ENCODE assay signal across 7 cellular contexts in genomic region chr6:31614674-31615578, GRCh38. TPM values are rescaled to one million over a fixed set of nuclear protein-coding genes. Genes with fewer than 3 reads are reported as not detected.
DNase-seq lines count a peak whose midpoint lies in the region; ATAC-seq, FAIRE-seq and TF ChIP-seq lines count a peak whose summit lies in the region.

Gene AIF1 (plus strand): TSS chr6:31615234. CDS start chr6:31615330, 96 bp downstream.

- no peak for TF ChIP-seq EP300 in stomach (IDR thresholded peaks at IDR 0.05)

- FAIRE-seq in GM19239 (lab: Jason Lieb, UNC), result no peak

- no peak for DNase-seq in Jurkat, Clone E6-1 (ENCODE audit: low read depth, low spot score)
- no peak for DNase-seq in WTC11 (ENCODE audit: low spot score)
- peak in 1 of 2 donors; percentile 55 for DNase-seq in left lung
- no peak for DNase-seq in stomach
- no peak for DNase-seq in stimulated activated CD4-positive, alpha-beta T cell treated with anti-CD3 and anti-CD28 coated beads, Interleukin-4, amount 100 ng/mL, for 4 hours
- DNase-seq in GM19239 (ENCODE audit: insufficient read length, low spot score), result no peak
- no peak for DNase-seq in NCI-H345 treated with DMSO at 0.1 percent for 48 hours (lab: John Stamatoyannopoulos, UW; ENCODE audit: unreplicated experiment)

- peak within 1 kb of the TSS; percentile 68 for H3K27ac Mint-ChIP-seq in WTC11

- peaks cover 6% of the 10 kb centered on the region; the same call in 1 of the 2 replicates for H3K27me3 Mint-ChIP-seq in WTC11 (ENCODE audit: low read depth)

- H3K36me3 Mint-ChIP-seq in WTC11, result no peaks in the 10 kb centered on the region

- H3K4me1 ChIP-seq in left lung (peaks cover 0 to 35% of the 10 kb centered on the region in 2 donors), stomach (peaks cover 0 to 7% (median 0%) of the 10 kb centered on the region in 4 donors)

- WGBS in stomach, 5 donors, result 49 to 61% (median 57%) methylated on average over 7 of the region's 7 CpGs

- H3K4me1 Mint-ChIP-seq in WTC11, result peaks cover 26% of the 10 kb centered on the region

- H3K27ac ChIP-seq in left lung, result peak within 1 kb of the TSS; percentile 26 to 89
- H3K27ac ChIP-seq in stomach, result peak within 1 kb of the TSS in 4 of 5 donors; percentile 18 to 67 (median 36)

- no peak for TF ChIP-seq POLR2A in stomach (IDR thresholded peaks at IDR 0.05)

- POLR2A ChIA-PET in WTC11 (lab: Charles Lee), result no interaction called here

- no peaks in the 10 kb centered on the region for H3K27me3 ChIP-seq in left lung
- H3K27me3 ChIP-seq in stomach, result no peaks in the 10 kb centered on the region

- H3K9me3 ChIP-seq in left lung (no peaks in the 10 kb centered on the region), stomach (no peaks in the 10 kb centered on the region)

- no peaks in the 10 kb centered on the region for H3K9me3 Mint-ChIP-seq in WTC11

- TF ChIP-seq CTCF in WTC11 (IDR thresholded peaks at IDR 0.05) (no peak), left lung (IDR thresholded peaks at IDR 0.05) (no peak), stomach (IDR thresholded peaks at IDR 0.05) (no peak)

- peak within 1 kb of the TSS; percentile 85 for H3K4me3 ChIP-seq in Jurkat, Clone E6-1 (ENCODE audit: low read length)
- H3K4me3 ChIP-seq in left lung (peak within 1 kb of the TSS in 1 of 2 donors; percentile 51), stomach (peak within 1 kb of the TSS in 3 of 4 donors; percentile 3 to 31 (median 27))

- no peaks in the 10 kb centered on the region for H3K36me3 ChIP-seq in left lung
- no peaks in the 10 kb centered on the region for H3K36me3 ChIP-seq in stomach

- CTCF ChIA-PET in WTC11 (lab: Charles Lee), result interaction anchor here (0.6 to 3.5 kb wide), 7 partner anchors 16 to 118 kb away, joined by 3 to 24 read pairs (median 3); partner anchors contain the start of genes ATP6V1G2, LST1 and NFKBIL1

- ATAC-seq in WTC11 (no peak), left lung (peak; percentile 19)

- H3K4me3 Mint-ChIP-seq in WTC11, result no peak within 1 kb of the TSS

- intact Hi-C loops in left lung (cut with DNase I), result no loop called here
- intact Hi-C loops in stomach (cut with DNase I; ENCODE audit: low total_unique reads), result no loop called here

TF ChIP-seq in WTC11, 78 proteins besides CTCF, POLR2A, EP300 and RAD21 (continues in another document):
- TF ChIP-seq E2F5 (CRISPR knock-in tag; IDR thresholded peaks at IDR 0.05) (no peak), ZNF512 (CRISPR knock-in tag; IDR thresholded peaks at IDR 0.05; ENCODE audit: borderline replicate concordance) (no peak), ZNF138 (CRISPR knock-in tag; conservative IDR thresholded peaks at IDR 0.05) (no peak), EMX1 (CRISPR knock-in tag; IDR thresholded peaks at IDR 0.05) (no peak), ZNF532 (CRISPR knock-in tag; IDR thresholded peaks at IDR 0.05; ENCODE audit: borderline replicate concordance) (no peak), PRDM15 (CRISPR knock-in tag; IDR thresholded peaks at IDR 0.05) (no peak), ZSCAN18 (CRISPR knock-in tag; IDR thresholded peaks at IDR 0.05) (no peak), MYBL2 (CRISPR knock-in tag; IDR thresholded peaks at IDR 0.05) (no peak), IRF2 (CRISPR knock-in tag; IDR thresholded peaks at IDR 0.05; ENCODE audit: borderline replicate concordance, low read depth) (no peak), OVOL2 (CRISPR knock-in tag; IDR thresholded peaks at IDR 0.05; ENCODE audit: borderline replicate concordance) (no peak)

RNA-seq across cellular contexts. Expression of gene AIF1, which starts in this region (rescaled TPM):
- polyA plus RNA-seq in Jurkat, Clone E6-1 (2012; ENCODE audit: insufficient read depth, insufficient read length), result 411 TPM
- total RNA-seq in WTC11 (2021), result 5.4 to 8.5 TPM (median 7.1 TPM) in 3 replicates
- total RNA-seq in left lung, result 10 to 100 TPM; 38.5 to 96.4 TPM
- 10 to 100 TPM in 2 of 5 donors, 1 to 10 TPM in 2, not detected in 1; 3.2 to 38.3 (median 15.6) TPM for total RNA-seq in stomach
- polyA plus RNA-seq in stomach, result 10 to 100 TPM; 28.2 to 74.2 (median 68.7) TPM
